In genomic region chr16:56743840-56744239, GRCh38 we compare ENCODE assay signal across 14 cellular contexts. TPM values are rescaled to one million over a fixed set of nuclear protein-coding genes. Genes with fewer than 3 reads are reported as not detected.
DNase-seq lines count a peak whose midpoint lies in the region; ATAC-seq and TF ChIP-seq lines count a peak whose summit lies in the region.
"Had no signal": no experiment of that assay in that cellular context is flagged by ENCODE, and none has a peak within 500 bp of the region (broad histone marks: within the 10 kb centered on the region; RNA-seq: fewer than 3 reads in every experiment).

No MANE protein-coding gene starts in this region.

- H3K9me3 ChIP-seq in right cardiac atrium (ENCODE audit: control insufficient read depth, low read length), result no peaks in the 10 kb centered on the region
- no peaks in the 10 kb centered on the region for H3K9me3 ChIP-seq in spleen

- H3K9me3 Mint-ChIP-seq in stimulated activated effector memory CD8-positive, alpha-beta T cell treated with anti-CD3 and anti-CD28 coated beads, Interleukin-12 subunit alpha, Interleukin-12 subunit beta, amount 100 ng/mL, for 72 hours, result no peaks in the 10 kb centered on the region
- H3K9me3 Mint-ChIP-seq: memory B cell; stimulated activated naive CD8-positive, alpha-beta T cell treated with anti-CD3 and anti-CD28 coated beads, Interleukin-15, amount 100 ng/mL, for 72 hours had no signal

- no peak for TF ChIP-seq POLR2A in spleen (IDR thresholded peaks at IDR 0.05)

- H3K27me3 ChIP-seq in right cardiac atrium (ENCODE audit: control insufficient read depth, insufficient read depth), result no peaks in the 10 kb centered on the region
- H3K27me3 ChIP-seq in spleen (replicated peaks in 1 of 7), result no peaks in the 10 kb centered on the region

- ATAC-seq in right cardiac atrium (peak; percentile 92 to 93), GM19328 (IDR thresholded peaks at IDR 0.05; ENCODE audit: unreplicated experiment) (no peak)
- ATAC-seq in stimulated activated effector memory CD8-positive, alpha-beta T cell treated with anti-CD3 and anti-CD28 coated beads, Interleukin-12 subunit alpha, Interleukin-12 subunit beta, amount 100 ng/mL, for 72 hours, result no peak
- ATAC-seq: stimulated activated naive CD8-positive, alpha-beta T cell treated with anti-CD3 and anti-CD28 coated beads, Interleukin-15, amount 100 ng/mL, for 72 hours had no signal

- DNase-seq in NCI-H2196 (lab: John Stamatoyannopoulos, UW; ENCODE audit: unreplicated experiment) (peak; percentile 3), NCI-H2196 treated with DMSO at 0.1 percent for 48 hours (lab: John Stamatoyannopoulos, UW; ENCODE audit: unreplicated experiment) (no peak), cardiac fibroblast (ENCODE audit: low read depth in 2 of 2) (peak; percentile 55 to 73), right cardiac atrium (peak; percentile 43 to 58 (median 47)), spleen (no peak), pons (ENCODE audit: low spot score) (no peak)
- no peak for DNase-seq in stimulated activated effector memory CD8-positive, alpha-beta T cell treated with anti-CD3 and anti-CD28 coated beads, Interleukin-12 subunit alpha, Interleukin-12 subunit beta, amount 100 ng/mL, for 72 hours (ENCODE audit: low spot score in 2 of 2)
- DNase-seq: activated gamma-delta T cell; effector CD4-positive, alpha-beta T cell; MM.1S; NCI-H774; stimulated activated naive CD8-positive, alpha-beta T cell treated with anti-CD3 and anti-CD28 coated beads, Interleukin-15, amount 100 ng/mL, for 72 hours had no signal

- 30% methylated on average over 4 of the region's 4 CpGs for WGBS in right cardiac atrium
- WGBS in spleen, 5 donors, result 46 to 69% (median 55%) methylated on average over 4 of the region's 4 CpGs

- TF ChIP-seq CTCF in cardiac fibroblast (IDR thresholded peaks at IDR 0.05; ENCODE audit: low read depth, low read length) (peak; percentile 18), spleen (IDR thresholded peaks at IDR 0.05 in 8 of 11, conservative IDR thresholded peaks at IDR 0.05 in 3 of 11) (peak in 1 of 11 experiments; percentile 21)

- no peak overlapping the region for H3K27ac Mint-ChIP-seq in stimulated activated effector memory CD8-positive, alpha-beta T cell treated with anti-CD3 and anti-CD28 coated beads, Interleukin-12 subunit alpha, Interleukin-12 subunit beta, amount 100 ng/mL, for 72 hours
- H3K27ac Mint-ChIP-seq: memory B cell; stimulated activated naive CD8-positive, alpha-beta T cell treated with anti-CD3 and anti-CD28 coated beads, Interleukin-15, amount 100 ng/mL, for 72 hours had no signal

- H3K4me1 Mint-ChIP-seq in stimulated activated effector memory CD8-positive, alpha-beta T cell treated with anti-CD3 and anti-CD28 coated beads, Interleukin-12 subunit alpha, Interleukin-12 subunit beta, amount 100 ng/mL, for 72 hours, result peaks cover 50% of the 10 kb centered on the region

- H3K27ac ChIP-seq in right cardiac atrium (ENCODE audit: low read length) (peak overlapping the region; percentile 75), spleen (peak overlapping the region in 6 of 8 donors; percentile 32 to 51 (median 36))

- H3K36me3 Mint-ChIP-seq in stimulated activated effector memory CD8-positive, alpha-beta T cell treated with anti-CD3 and anti-CD28 coated beads, Interleukin-12 subunit alpha, Interleukin-12 subunit beta, amount 100 ng/mL, for 72 hours, result peaks cover 15% of the 10 kb centered on the region

- no peak overlapping the region for H3K4me3 Mint-ChIP-seq in stimulated activated effector memory CD8-positive, alpha-beta T cell treated with anti-CD3 and anti-CD28 coated beads, Interleukin-12 subunit alpha, Interleukin-12 subunit beta, amount 100 ng/mL, for 72 hours
- H3K4me3 Mint-ChIP-seq: memory B cell; stimulated activated naive CD8-positive, alpha-beta T cell treated with anti-CD3 and anti-CD28 coated beads, Interleukin-15, amount 100 ng/mL, for 72 hours had no signal

- peaks cover 0 to 10% (median 3%) of the 10 kb centered on the region in 6 donors for H3K36me3 ChIP-seq in spleen

- H3K4me3 ChIP-seq in cardiac fibroblast (replicated peaks in 1 of 2; ENCODE audit: low read depth in 2 of 2, low read length in 2 of 2) (no peak overlapping the region), right cardiac atrium (ENCODE audit: low read length) (no peak overlapping the region), spleen (no peak overlapping the region)

- intact Hi-C loops in right cardiac atrium (cut with DNase I), result no loop called here
- intact Hi-C loops in spleen (cut with DNase I; ENCODE audit: low total_unique reads), result no loop called here

- peaks cover 9% of the 10 kb centered on the region for H3K4me1 ChIP-seq in right cardiac atrium (ENCODE audit: control insufficient read depth, insufficient read depth, low read length)
- H3K4me1 ChIP-seq in spleen, result peaks cover 0 to 55% (median 21%) of the 10 kb centered on the region in 6 donors

RNA-seq across cellular contexts. Expression of gene NUP93, which starts 13.9 kb away (rescaled TPM):
- total RNA-seq in right cardiac atrium, result 10 to 100 TPM; 26.7 to 36.0 (median 30.4) TPM
- polyA plus RNA-seq in right cardiac atrium, result 18.9 TPM
- 100 to 1,000 TPM in 1 of 7 donors, 10 to 100 TPM in 6; 29.2 to 102 (median 69.2) TPM for total RNA-seq in spleen
- polyA plus RNA-seq in spleen, result 10 to 100 TPM; 41.1 to 58.3 (median 55.0) TPM

Comparison
In these comparisons a context has a peak if more than half of its experiments do, and no peak if none do; other contexts are left out.
1. DNase-seq: peak in NCI-H2196 (single experiment), cardiac fibroblast (2 of 2) and right cardiac atrium (3 of 3); none in NCI-H2196 treated with DMSO at 0.1 percent for 48 hours (single experiment), spleen (single experiment), pons (single experiment) and stimulated activated effector memory CD8-positive, alpha-beta T cell treated with anti-CD3 and anti-CD28 coated beads, Interleukin-12 subunit alpha, Interleukin-12 subunit beta, amount 100 ng/mL, for 72 hours (0 of 2).
2. ATAC-seq: peak in right cardiac atrium (2 of 2); none in GM19328 (single experiment) and stimulated activated effector memory CD8-positive, alpha-beta T cell treated with anti-CD3 and anti-CD28 coated beads, Interleukin-12 subunit alpha, Interleukin-12 subunit beta, amount 100 ng/mL, for 72 hours (single experiment).